ENCODE assay signal across 8 cellular contexts in the genomic region with DNA sequence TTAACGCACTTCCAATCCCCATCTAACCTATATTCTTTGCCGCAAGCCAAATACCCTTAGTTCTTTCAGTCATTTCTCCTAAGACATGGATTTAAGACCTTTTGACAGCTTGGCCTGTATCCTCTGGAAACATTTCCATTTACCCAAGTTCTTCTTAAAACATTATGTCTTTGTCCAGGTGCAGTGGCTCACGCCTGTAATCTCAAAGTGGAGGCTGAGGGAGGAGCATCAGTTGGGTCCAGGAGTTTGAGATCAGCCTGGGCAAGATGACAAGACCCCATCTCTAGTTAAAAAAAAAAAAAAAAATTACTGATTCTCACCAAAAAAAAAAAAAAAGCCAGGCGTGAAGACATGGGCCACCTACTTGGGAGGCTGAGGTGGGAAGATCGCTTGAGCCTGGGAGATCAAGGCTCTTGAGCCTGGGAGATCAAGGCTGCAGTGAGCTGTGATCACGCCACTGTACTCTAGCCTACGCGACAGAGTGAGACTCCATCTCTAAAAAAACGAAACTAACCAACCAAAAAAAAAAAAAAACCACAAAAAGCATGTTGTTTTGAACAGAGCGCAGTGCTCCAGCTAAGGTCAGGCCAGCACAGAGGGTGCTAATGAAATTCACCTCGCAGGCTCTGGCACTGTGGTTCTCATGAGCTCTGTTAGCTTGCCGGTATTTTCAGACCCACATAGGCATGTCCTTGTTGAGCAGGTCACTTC. TPM values are rescaled to one million over a fixed set of nuclear protein-coding genes. Genes with fewer than 3 reads are reported as not detected.
DNase-seq lines count a peak whose midpoint lies in the region; ATAC-seq, FAIRE-seq and TF ChIP-seq lines count a peak whose summit lies in the region.

No MANE protein-coding gene starts in this region.

- H3K4me3 Mint-ChIP-seq in activated CD4-positive, alpha-beta T cell treated with anti-CD3 and anti-CD28 coated beads, Interleukin-2, amount 10 ng/mL, durations not matched to agents 7 days and 5 days, result peak overlapping the region; percentile 53

- H3K9me3 Mint-ChIP-seq in activated CD4-positive, alpha-beta T cell treated with anti-CD3 and anti-CD28 coated beads, Interleukin-2, amount 10 ng/mL, durations not matched to agents 7 days and 5 days, result no peaks in the 10 kb centered on the region

- H4K5ac ChIP-seq in H1 (ENCODE audit: insufficient read length, low read depth, low read length), result no peak overlapping the region

- H3K9me3 ChIP-seq in H1 (ENCODE audit: insufficient read depth in 2 of 2, low read depth in 1 of 2, low read length in 1 of 2) (no peaks in the 10 kb centered on the region), gastrocnemius medialis (no peaks in the 10 kb centered on the region)

- no peak for TF ChIP-seq POLR2A in H1 (IDR thresholded peaks at IDR 0.05; ENCODE audit: control extremely low read depth in 1 of 2, low read depth in 2 of 2, low read length in 2 of 2)
- TF ChIP-seq POLR2A in gastrocnemius medialis (IDR thresholded peaks at IDR 0.05), result no peak

- no peaks in the 10 kb centered on the region for H3K79me1 ChIP-seq in H1 (ENCODE audit: low read depth, low read length)

- H3K4ac ChIP-seq in H1 (replicated peaks; ENCODE audit: insufficient read length, low read depth, low read length), result peak overlapping the region; percentile 84

- no peak for FAIRE-seq in H1 (lab: Jason Lieb, UNC)

- no peak overlapping the region for H3K56ac ChIP-seq in H1 (replicated peaks; ENCODE audit: insufficient read length, low read depth, low read length)

- no peak overlapping the region for H3K4me3 ChIP-seq in H1 (ENCODE audit: extremely low read depth in 1 of 4, insufficient read depth in 2 of 4, low read depth in 3 of 4, low read length in 4 of 4)
- no peak overlapping the region for H3K4me3 ChIP-seq in gastrocnemius medialis

- H2BK15ac ChIP-seq in H1 (ENCODE audit: low read length), result no peak overlapping the region

- peak overlapping the region; percentile 68 for H4K91ac ChIP-seq in H1 (replicated peaks; ENCODE audit: insufficient read length, low read length)

- H3K27ac Mint-ChIP-seq in activated CD4-positive, alpha-beta T cell treated with anti-CD3 and anti-CD28 coated beads, Interleukin-2, amount 10 ng/mL, durations not matched to agents 7 days and 5 days, result peak overlapping the region; percentile 92

- WGBS in H1 (ENCODE audit: extremely low coverage in 1 of 2, insufficient coverage in 1 of 2, insufficient read length in 1 of 2, insufficient replicate concordance in 2 of 2, low coverage in 1 of 2, low lambda C conversion rate in 2 of 2, missing lambda C conversion rate in 1 of 2), 2 experiments, result 88% methylated on average over 11 of the region's 12 CpGs; no CpG with 5 or more reads in 1 of the 2 experiments

- no peak overlapping the region; the same call in 1 of the 2 replicates for H3K18ac ChIP-seq in H1 (ENCODE audit: extremely low read depth, low read length)

- intact Hi-C loops in gastrocnemius medialis (cut with DNase I; ENCODE audit: low total_unique reads), result no loop called here

- H2BK20ac ChIP-seq in H1 (ENCODE audit: low read length), result peak overlapping the region; percentile 66

- in situ Hi-C loops in gastrocnemius medialis (cut with MboI; ENCODE audit: low sequenced_read_pairs in 4 of 4), result no loop called here

- TF ChIP-seq RAD21 in H1 (IDR thresholded peaks at IDR 0.05 in 1 of 2, conservative IDR thresholded peaks at IDR 0.05 in 1 of 2; ENCODE audit: low read depth in 2 of 2, low read length in 2 of 2), result no peak

- H4K8ac ChIP-seq in H1 (ENCODE audit: extremely low read depth, insufficient read depth, low read length), result no peak overlapping the region

- no peak for TF ChIP-seq EP300 in H1 (IDR thresholded peaks at IDR 0.05; ENCODE audit: borderline replicate concordance in 1 of 2, low read depth in 2 of 2, low read length in 2 of 2)

- H3K27me3 Mint-ChIP-seq in activated CD4-positive, alpha-beta T cell treated with anti-CD3 and anti-CD28 coated beads, Interleukin-2, amount 10 ng/mL, durations not matched to agents 7 days and 5 days, result peaks cover 9% of the 10 kb centered on the region

- no peaks in the 10 kb centered on the region for H3K23me2 ChIP-seq in H1 (ENCODE audit: low read depth, low read length)

- no peak overlapping the region for H2AFZ ChIP-seq in H1 (ENCODE audit: low read length)

- peaks cover 9 to 26% (median 18%) of the 10 kb centered on the region in 4 experiments for H3K4me1 ChIP-seq in H1 (replicated peaks in 1 of 4; ENCODE audit: control insufficient read depth in 3 of 4, insufficient read depth in 4 of 4, low read length in 3 of 4)
- peaks cover 6 to 15% of the 10 kb centered on the region in 2 donors for H3K4me1 ChIP-seq in gastrocnemius medialis

- no peaks in the 10 kb centered on the region for H4K20me1 ChIP-seq in H1 (replicated peaks in 1 of 2; ENCODE audit: control insufficient read depth in 1 of 2, insufficient read depth in 2 of 2, low read length in 2 of 2)

- ATAC-seq in GM18907 (IDR thresholded peaks at IDR 0.05; ENCODE audit: unreplicated experiment) (peak; percentile 36), HG03521 (IDR thresholded peaks at IDR 0.05; ENCODE audit: unreplicated experiment) (peak; percentile 25), gastrocnemius medialis (no peak)

- no peak overlapping the region for H2BK120ac ChIP-seq in H1 (replicated peaks; ENCODE audit: low read depth, low read length)

- H2AK5ac ChIP-seq in H1 (ENCODE audit: low read depth, low read length), result no peak overlapping the region

- H3K4me2 ChIP-seq in H1 (ENCODE audit: insufficient read depth in 1 of 2, low read depth in 2 of 2, low read length in 2 of 2), result peak overlapping the region; percentile 6 to 41; a peak in 1 of 4 replicates

- H3K27ac ChIP-seq in H1 (ENCODE audit: low read depth, low read length), result no peak overlapping the region
- peak overlapping the region; percentile 65 to 80 (median 74) for H3K27ac ChIP-seq in gastrocnemius medialis

- POLR2A ChIA-PET in activated CD4-positive, alpha-beta T cell treated with anti-CD3 and anti-CD28 coated beads, Interleukin-2, amount 10 ng/mL, durations not matched to agents 7 days and 5 days (lab: Charles Lee), result interaction anchor here (0.6 to 0.7 kb wide), 2 partner anchors 28 to 92 kb away, joined by 4 to 5 read pairs; no protein-coding TSS in a partner anchor
- POLR2A ChIA-PET in H1 (lab: Charles Lee; ENCODE audit: partially characterized antibody), result interaction anchor here (0.5 to 2.8 kb wide), 9 partner anchors 8 to 69 kb away, joined by 3 to 17 read pairs (median 7); a partner anchor contains a TSS

- H3K36me3 Mint-ChIP-seq in activated CD4-positive, alpha-beta T cell treated with anti-CD3 and anti-CD28 coated beads, Interleukin-2, amount 10 ng/mL, durations not matched to agents 7 days and 5 days (ENCODE audit: low read depth), result peaks cover 3% of the 10 kb centered on the region

- peak overlapping the region; percentile 2; the same call in 1 of the 2 replicates for H2BK12ac ChIP-seq in H1 (ENCODE audit: low read depth, low read length)

- no peaks in the 10 kb centered on the region; a peak in 1 of 7 replicates for H3K27me3 ChIP-seq in H1 (replicated peaks in 1 of 4; ENCODE audit: control insufficient read depth in 3 of 4, extremely low read depth in 1 of 4, insufficient read depth in 3 of 4, low read length in 3 of 4)
- no peaks in the 10 kb centered on the region for H3K27me3 ChIP-seq in gastrocnemius medialis

- H3K14ac ChIP-seq in H1 (ENCODE audit: insufficient read length), result no peak overlapping the region

- CTCF ChIA-PET in activated CD4-positive, alpha-beta T cell treated with anti-CD3 and anti-CD28 coated beads, Interleukin-2, amount 10 ng/mL, durations not matched to agents 7 days and 5 days (lab: Charles Lee), result interaction anchor here (0.6 to 23.8 kb wide), 13 partner anchors 8 to 1599 kb away, joined by 3 to 560 read pairs (median 5); a partner anchor contains a TSS
- CTCF ChIA-PET in H1 (lab: Charles Lee; ENCODE audit: partially characterized antibody), result interaction anchor here (0.5 to 42.6 kb wide), 8 partner anchors 11 to 275 kb away, joined by 3 to 2424 read pairs (median 4); a partner anchor contains a TSS

- no peak overlapping the region for H2BK5ac ChIP-seq in H1 (ENCODE audit: low read depth, low read length)

- H3K79me2 ChIP-seq in H1 (ENCODE audit: control insufficient read depth in 1 of 2, insufficient read depth in 2 of 2, low read length in 2 of 2), result no peaks in the 10 kb centered on the region

- no peak overlapping the region for H3K9ac ChIP-seq in H1 (replicated peaks in 1 of 4; ENCODE audit: extremely low read depth in 1 of 4, low read depth in 3 of 4, low read length in 3 of 4)

- no peak for TF ChIP-seq CTCF in H1 (IDR thresholded peaks at IDR 0.05; ENCODE audit: control extremely low read depth in 1 of 3, insufficient read depth in 1 of 3, low read depth in 1 of 3, low read length in 3 of 3)
- no peak for TF ChIP-seq CTCF in gastrocnemius medialis (IDR thresholded peaks at IDR 0.05 in 4 of 5, conservative IDR thresholded peaks at IDR 0.05 in 1 of 5)

- no peak overlapping the region for H3K23ac ChIP-seq in H1 (ENCODE audit: insufficient read length)

- peak; percentile 72 for DNase-seq in activated CD4-positive, alpha-beta T cell treated with anti-CD3 and anti-CD28 coated beads, Interleukin-2, amount 10 ng/mL, durations not matched to agents 7 days and 5 days
- DNase-seq in H1 (ENCODE audit: low read depth in 1 of 2, low spot score in 2 of 2) (no peak), gastrocnemius medialis (no peak), 8988T (no peak), DMS79 treated with DMSO at 0.1 percent for 48 hours (lab: John Stamatoyannopoulos, UW) (no peak), kidney glomerular epithelial cell (lab: John Stamatoyannopoulos, UW) (no peak)

- peaks cover 82% of the 10 kb centered on the region for H3K4me1 Mint-ChIP-seq in activated CD4-positive, alpha-beta T cell treated with anti-CD3 and anti-CD28 coated beads, Interleukin-2, amount 10 ng/mL, durations not matched to agents 7 days and 5 days

- no peaks in the 10 kb centered on the region for H3K36me3 ChIP-seq in H1 (ENCODE audit: control insufficient read depth in 2 of 4, insufficient read depth in 4 of 4, low read length in 3 of 4)
- H3K36me3 ChIP-seq in gastrocnemius medialis, result no peaks in the 10 kb centered on the region

RNA-seq across cellular contexts. Expression of a gene that starts 36.0 kb away (rescaled TPM):
- 10 to 100 TPM; 12.1 to 12.7 TPM for total RNA-seq in activated CD4-positive, alpha-beta T cell treated with anti-CD3 and anti-CD28 coated beads, Interleukin-2, amount 10 ng/mL, durations not matched to agents 7 days and 5 days
- total RNA-seq in H1 (2021; fragmentation: NEBNext Ultra II Directional; extraction: Animal tissue kit (Norgen Biotek cat#: 25700)), result 12.7 and 12.9 TPM in 2 replicates
- polyA plus RNA-seq in H1 (2011; rRNA removed), result 9.4 and 14.5 TPM in 2 replicates
- 8.0 TPM for polyA plus RNA-seq in H1 (2011; cell fraction: cytosol; rRNA removed)
- 13.3 TPM for polyA plus RNA-seq in H1 (2011; cell fraction: nucleus; rRNA removed)
- polyA plus RNA-seq in H1 (2012, experiment 1 of 2), result 13.2 to 13.7 TPM (median 13.5 TPM) in 4 replicates
- polyA plus RNA-seq in H1 (2012, experiment 2 of 2), result 12.2 TPM
- 5.4 TPM for polyA plus RNA-seq in H1 (2013, experiment 1 of 2)
- polyA plus RNA-seq in H1 (2013, experiment 2 of 2), result 5.1 TPM
- polyA minus RNA-seq in H1 (2011; rRNA and poly(A)+ RNA removed), result 12.4 and 13.8 TPM in 2 replicates
- 15.0 TPM for polyA minus RNA-seq in H1 (2011; cell fraction: cytosol; rRNA and poly(A)+ RNA removed)
- 13.2 TPM for polyA minus RNA-seq in H1 (2011; cell fraction: nucleus; rRNA and poly(A)+ RNA removed)
- total RNA-seq in gastrocnemius medialis, result 1 to 10 TPM in 1 of 4 donors, under 1 TPM in 3; 0.42 to 1.9 (median 0.58) TPM

RNA-seq across cellular contexts. Expression of a gene that starts 57.8 kb away (rescaled TPM):
- under 1 TPM; 0.52 to 0.64 TPM for total RNA-seq in activated CD4-positive, alpha-beta T cell treated with anti-CD3 and anti-CD28 coated beads, Interleukin-2, amount 10 ng/mL, durations not matched to agents 7 days and 5 days
- total RNA-seq in H1 (2021; fragmentation: NEBNext Ultra II Directional; extraction: Animal tissue kit (Norgen Biotek cat#: 25700)), result 6.7 and 7.2 TPM in 2 replicates
- polyA plus RNA-seq in H1 (2011; rRNA removed), result 6.8 and 9.7 TPM in 2 replicates
- 6.6 TPM for polyA plus RNA-seq in H1 (2011; cell fraction: cytosol; rRNA removed)
- polyA plus RNA-seq in H1 (2011; cell fraction: nucleus; rRNA removed), result 9.2 TPM
- 5.5 to 7.3 TPM (median 6.5 TPM) in 4 replicates for polyA plus RNA-seq in H1 (2012, experiment 1 of 2)
- 5.1 TPM for polyA plus RNA-seq in H1 (2012, experiment 2 of 2)
- polyA plus RNA-seq in H1 (2013, experiment 1 of 2), result 4.1 TPM
- polyA plus RNA-seq in H1 (2013, experiment 2 of 2), result 3.9 TPM
- 7.0 and 7.5 TPM in 2 replicates for polyA minus RNA-seq in H1 (2011; rRNA and poly(A)+ RNA removed)
- 8.9 TPM for polyA minus RNA-seq in H1 (2011; cell fraction: cytosol; rRNA and poly(A)+ RNA removed)
- 6.3 TPM for polyA minus RNA-seq in H1 (2011; cell fraction: nucleus; rRNA and poly(A)+ RNA removed)
- 1 to 10 TPM; 1.1 to 7.6 (median 5.6) TPM for total RNA-seq in gastrocnemius medialis

Comparison
In these comparisons a context has a peak if more than half of its experiments do, and no peak if none do; other contexts are left out.
1. ATAC-seq: peak in GM18907 (single experiment) and HG03521 (single experiment); none in gastrocnemius medialis (0 of 2).